ENCODE assay signal across 11 cellular contexts in the genomic region with DNA sequence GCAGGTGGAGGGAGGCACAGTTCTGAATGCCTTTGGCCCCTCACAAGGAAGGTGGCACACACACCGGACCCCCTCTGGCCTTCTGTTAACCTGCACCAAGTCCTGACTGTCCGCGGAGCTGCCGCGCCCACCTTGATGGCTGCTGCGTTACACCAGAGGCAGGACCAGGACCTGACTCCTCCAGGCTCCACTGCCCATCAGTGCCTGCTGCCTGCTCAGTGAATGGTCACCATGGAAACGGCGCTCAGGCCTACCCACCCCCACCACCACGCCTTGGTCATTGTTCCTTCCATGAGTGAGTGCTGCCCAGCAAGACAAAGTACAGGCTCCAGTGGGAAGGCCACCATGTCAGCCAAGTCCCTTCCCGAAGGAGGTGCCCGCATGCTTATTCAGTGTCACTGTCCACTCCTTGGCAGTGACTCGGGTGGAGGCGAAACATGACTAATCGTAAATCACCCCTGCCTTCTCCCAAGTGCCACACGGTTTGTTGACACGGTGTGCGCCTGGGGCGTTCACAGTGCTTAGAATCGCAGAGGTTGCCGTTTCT. TPM values are rescaled to one million over a fixed set of nuclear protein-coding genes. Genes with fewer than 3 reads are reported as not detected.
DNase-seq lines count a peak whose midpoint lies in the region; ATAC-seq and TF ChIP-seq lines count a peak whose summit lies in the region.
"Had no signal": no experiment of that assay in that cellular context is flagged by ENCODE, and none has a peak within 500 bp of the region (broad histone marks: within the 10 kb centered on the region; RNA-seq: fewer than 3 reads in every experiment).

No MANE protein-coding gene starts in this region.

- H3K36me3 Mint-ChIP-seq in activated naive CD8-positive, alpha-beta T cell treated with anti-CD3 and anti-CD28 coated beads, Interleukin-2, amount 10 ng/mL, durations not matched to agents 7 days and 5 days, result peaks cover 27% of the 10 kb centered on the region
- peaks cover 22% of the 10 kb centered on the region for H3K36me3 Mint-ChIP-seq in activated naive CD8-positive, alpha-beta T cell treated with anti-CD3 and anti-CD28 coated beads for 36 hours
- peaks cover 23% of the 10 kb centered on the region for H3K36me3 Mint-ChIP-seq in activated CD8-positive, alpha-beta T cell treated with anti-CD3 and anti-CD28 coated beads, Interleukin-2, amount 10 ng/mL, durations not matched to agents 7 days and 5 days (ENCODE audit: low read depth)

- CTCF ChIA-PET in activated CD8-positive, alpha-beta T cell treated with anti-CD3 and anti-CD28 coated beads, Interleukin-2, amount 10 ng/mL, durations not matched to agents 7 days and 5 days (lab: Charles Lee), result no interaction called here

- no peak overlapping the region for H3K4me3 Mint-ChIP-seq in activated naive CD8-positive, alpha-beta T cell treated with anti-CD3 and anti-CD28 coated beads, Interleukin-2, amount 10 ng/mL, durations not matched to agents 7 days and 5 days
- H3K4me3 Mint-ChIP-seq in activated naive CD8-positive, alpha-beta T cell treated with anti-CD3 and anti-CD28 coated beads for 36 hours, result no peak overlapping the region
- no peak overlapping the region for H3K4me3 Mint-ChIP-seq in activated CD8-positive, alpha-beta T cell treated with anti-CD3 and anti-CD28 coated beads, Interleukin-2, amount 10 ng/mL, durations not matched to agents 7 days and 5 days
- H3K4me3 Mint-ChIP-seq: activated naive CD8-positive, alpha-beta T cell; B cell; IgD-negative memory B cell had no signal

- ATAC-seq in activated naive CD8-positive, alpha-beta T cell treated with anti-CD3 and anti-CD28 coated beads, Interleukin-2, amount 10 ng/mL, durations not matched to agents 7 days and 5 days (ENCODE audit: low read depth), result no peak
- peak; percentile 15 for ATAC-seq in left lobe of liver
- no peak for ATAC-seq in upper lobe of right lung
- ATAC-seq in activated CD8-positive, alpha-beta T cell treated with anti-CD3 and anti-CD28 coated beads, Interleukin-2, amount 10 ng/mL, durations not matched to agents 7 days and 5 days, result no peak

- DNase-seq in activated naive CD8-positive, alpha-beta T cell treated with anti-CD3 and anti-CD28 coated beads, Interleukin-2, amount 10 ng/mL, durations not matched to agents 7 days and 5 days, result peak; percentile 19
- DNase-seq in activated naive CD8-positive, alpha-beta T cell treated with anti-CD3 and anti-CD28 coated beads for 36 hours, result no peak
- DNase-seq in Peyer's patch (peak; percentile 12 to 49 (median 48)), left lobe of liver (ENCODE audit: low spot score) (peak; percentile 43), upper lobe of right lung (peak; percentile 65), AG20443 (ENCODE audit: low spot score) (no peak), AG08395 (ENCODE audit: low spot score) (no peak)
- no peak for DNase-seq in activated CD8-positive, alpha-beta T cell treated with anti-CD3 and anti-CD28 coated beads, Interleukin-2, amount 10 ng/mL, durations not matched to agents 7 days and 5 days

- POLR2A ChIA-PET in activated naive CD8-positive, alpha-beta T cell treated with anti-CD3 and anti-CD28 coated beads, Interleukin-2, amount 10 ng/mL, durations not matched to agents 7 days and 5 days (lab: Charles Lee), result no interaction called here
- POLR2A ChIA-PET in activated CD8-positive, alpha-beta T cell treated with anti-CD3 and anti-CD28 coated beads, Interleukin-2, amount 10 ng/mL, durations not matched to agents 7 days and 5 days (lab: Charles Lee), result no interaction called here

- no peaks in the 10 kb centered on the region for H3K9me3 Mint-ChIP-seq in activated naive CD8-positive, alpha-beta T cell treated with anti-CD3 and anti-CD28 coated beads, Interleukin-2, amount 10 ng/mL, durations not matched to agents 7 days and 5 days
- H3K9me3 Mint-ChIP-seq in activated naive CD8-positive, alpha-beta T cell treated with anti-CD3 and anti-CD28 coated beads for 36 hours, result peaks cover under 1% of the 10 kb centered on the region
- H3K9me3 Mint-ChIP-seq in activated CD8-positive, alpha-beta T cell treated with anti-CD3 and anti-CD28 coated beads, Interleukin-2, amount 10 ng/mL, durations not matched to agents 7 days and 5 days (ENCODE audit: insufficient read depth), result peaks cover 3% of the 10 kb centered on the region

- H3K27ac Mint-ChIP-seq in activated naive CD8-positive, alpha-beta T cell treated with anti-CD3 and anti-CD28 coated beads, Interleukin-2, amount 10 ng/mL, durations not matched to agents 7 days and 5 days, result no peak overlapping the region
- H3K27ac Mint-ChIP-seq in activated naive CD8-positive, alpha-beta T cell treated with anti-CD3 and anti-CD28 coated beads for 36 hours, result no peak overlapping the region
- no peak overlapping the region for H3K27ac Mint-ChIP-seq in activated CD8-positive, alpha-beta T cell treated with anti-CD3 and anti-CD28 coated beads, Interleukin-2, amount 10 ng/mL, durations not matched to agents 7 days and 5 days
- H3K27ac Mint-ChIP-seq: activated naive CD8-positive, alpha-beta T cell; B cell had no signal

- H3K4me1 ChIP-seq in Peyer's patch, result no peaks in the 10 kb centered on the region
- no peaks in the 10 kb centered on the region for H3K4me1 ChIP-seq in upper lobe of right lung

- TF ChIP-seq CTCF in Peyer's patch (IDR thresholded peaks at IDR 0.05), result no peak
- TF ChIP-seq CTCF in upper lobe of right lung (IDR thresholded peaks at IDR 0.05), result no peak

- no peaks in the 10 kb centered on the region for H3K27me3 Mint-ChIP-seq in activated naive CD8-positive, alpha-beta T cell treated with anti-CD3 and anti-CD28 coated beads, Interleukin-2, amount 10 ng/mL, durations not matched to agents 7 days and 5 days
- H3K27me3 Mint-ChIP-seq in activated naive CD8-positive, alpha-beta T cell treated with anti-CD3 and anti-CD28 coated beads for 36 hours, result no peaks in the 10 kb centered on the region
- no peaks in the 10 kb centered on the region for H3K27me3 Mint-ChIP-seq in activated CD8-positive, alpha-beta T cell treated with anti-CD3 and anti-CD28 coated beads, Interleukin-2, amount 10 ng/mL, durations not matched to agents 7 days and 5 days (ENCODE audit: low read depth)
- H3K27me3 Mint-ChIP-seq: activated naive CD8-positive, alpha-beta T cell; B cell; IgD-negative memory B cell had no signal

- H3K36me3 ChIP-seq in Peyer's patch (peaks cover 0 to 86% (median 0%) of the 10 kb centered on the region in 3 donors), upper lobe of right lung (peaks cover 8% of the 10 kb centered on the region)

- H3K27me3 ChIP-seq in Peyer's patch, result no peaks in the 10 kb centered on the region
- H3K27me3 ChIP-seq in upper lobe of right lung, result no peaks in the 10 kb centered on the region

- TF ChIP-seq POLR2A in Peyer's patch (IDR thresholded peaks at IDR 0.05), result no peak

- no peak overlapping the region for H3K4me3 ChIP-seq in Peyer's patch
- no peak overlapping the region for H3K4me3 ChIP-seq in upper lobe of right lung

- H3K27ac ChIP-seq in Peyer's patch (no peak overlapping the region), upper lobe of right lung (no peak overlapping the region)

- intact Hi-C loops in upper lobe of right lung (cut with DNase I), result no loop called here

- H3K9me3 ChIP-seq in Peyer's patch (no peaks in the 10 kb centered on the region), upper lobe of right lung (no peaks in the 10 kb centered on the region)

- peaks cover 2% of the 10 kb centered on the region for H3K4me1 Mint-ChIP-seq in activated naive CD8-positive, alpha-beta T cell treated with anti-CD3 and anti-CD28 coated beads, Interleukin-2, amount 10 ng/mL, durations not matched to agents 7 days and 5 days
- peaks cover 1% of the 10 kb centered on the region for H3K4me1 Mint-ChIP-seq in activated naive CD8-positive, alpha-beta T cell treated with anti-CD3 and anti-CD28 coated beads for 36 hours
- no peaks in the 10 kb centered on the region for H3K4me1 Mint-ChIP-seq in activated CD8-positive, alpha-beta T cell treated with anti-CD3 and anti-CD28 coated beads, Interleukin-2, amount 10 ng/mL, durations not matched to agents 7 days and 5 days (ENCODE audit: low read depth)
- H3K4me1 Mint-ChIP-seq: B cell had no signal

RNA-seq across cellular contexts. Expression of gene SLC37A1, which starts 57.3 kb away (rescaled TPM):
- 10 to 100 TPM; 24.7 to 25.4 TPM for total RNA-seq in activated naive CD8-positive, alpha-beta T cell treated with anti-CD3 and anti-CD28 coated beads, Interleukin-2, amount 10 ng/mL, durations not matched to agents 7 days and 5 days
- total RNA-seq in activated naive CD8-positive, alpha-beta T cell treated with anti-CD3 and anti-CD28 coated beads for 36 hours, result 10 to 100 TPM; 15.7 to 17.5 TPM
- 100 to 1,000 TPM in 3 of 4 donors, 10 to 100 TPM in 1; 66.0 to 249 (median 195) TPM for total RNA-seq in Peyer's patch
- total RNA-seq in left lobe of liver, result 5.0 TPM
- 21.6 TPM for total RNA-seq in upper lobe of right lung
- 10 to 100 TPM; 18.9 to 19.2 TPM for total RNA-seq in activated CD8-positive, alpha-beta T cell treated with anti-CD3 and anti-CD28 coated beads, Interleukin-2, amount 10 ng/mL, durations not matched to agents 7 days and 5 days

Comparison
In these comparisons a context has a peak if more than half of its experiments do, and no peak if none do; other contexts are left out.
1. DNase-seq: peak in activated naive CD8-positive, alpha-beta T cell treated with anti-CD3 and anti-CD28 coated beads, Interleukin-2, amount 10 ng/mL, durations not matched to agents 7 days and 5 days (single experiment), Peyer's patch (3 of 3), left lobe of liver (single experiment) and upper lobe of right lung (single experiment); none in activated naive CD8-positive, alpha-beta T cell treated with anti-CD3 and anti-CD28 coated beads for 36 hours (single experiment), activated CD8-positive, alpha-beta T cell treated with anti-CD3 and anti-CD28 coated beads, Interleukin-2, amount 10 ng/mL, durations not matched to agents 7 days and 5 days (single experiment), AG20443 (single experiment) and AG08395 (single experiment).